10 cellular contexts compared by ENCODE assay signal in genomic region chr4:118904935-118905334, GRCh38. TPM values are rescaled to one million over a fixed set of nuclear protein-coding genes. Genes with fewer than 3 reads are reported as not detected.
A peak's percentile ranks its signal among the peaks of the same experiment; 100 is the strongest.
DNase-seq lines count a peak whose midpoint lies in the region; ATAC-seq, FAIRE-seq and TF ChIP-seq lines count a peak whose summit lies in the region.
"Had no signal": no experiment of that assay in that cellular context is flagged by ENCODE, and none has a peak within 500 bp of the region (broad histone marks: within the 10 kb centered on the region; RNA-seq: fewer than 3 reads in every experiment).

No MANE protein-coding gene starts in this region.

- H3K4me3 ChIP-seq in ascending aorta, result peak overlapping the region; percentile 3 to 40
- H3K4me3 ChIP-seq in keratinocyte (ENCODE audit: control insufficient read depth in 2 of 3, extremely low read depth in 1 of 3, insufficient read depth in 2 of 3, low read depth in 1 of 3, low read length in 3 of 3), result no peak overlapping the region
- H3K4me3 ChIP-seq in thoracic aorta, result peak overlapping the region; percentile 32

- DNase-seq in NCI-H82 (lab: John Stamatoyannopoulos, UW), result peak; percentile 33
- no peak for DNase-seq in ascending aorta (ENCODE audit: low spot score in 2 of 2)
- DNase-seq in keratinocyte (ENCODE audit: low read depth, low spot score), result no peak
- no peak for DNase-seq in thoracic aorta (ENCODE audit: low spot score)
- DNase-seq in activated CD4-positive, CD25-positive, alpha-beta regulatory T cell (lab: John Stamatoyannopoulos, UW), result no peak
- DNase-seq: cortex of kidney; stimulated activated naive CD4-positive, alpha-beta T cell treated with Interleukin-2 at 50 U/mL for 16 hours had no signal

- no peak overlapping the region for H3K9ac ChIP-seq in keratinocyte (ENCODE audit: control insufficient read depth, extremely low read depth, insufficient read depth, low read length)

- peak; percentile 25 for ATAC-seq in thoracic aorta (ENCODE audit: insufficient number of reproducible peaks, low FRiP score, low read depth)
- ATAC-seq in GM18498 (IDR thresholded peaks at IDR 0.05; ENCODE audit: unreplicated experiment), result no peak
- no peak for ATAC-seq in esophagus mucosa
- ATAC-seq: Panc1 had no signal

- H3K9me3 ChIP-seq in ascending aorta (no peaks in the 10 kb centered on the region), keratinocyte (ENCODE audit: control insufficient read depth, low read depth, low read length) (no peaks in the 10 kb centered on the region), thoracic aorta (no peaks in the 10 kb centered on the region)

- no peaks in the 10 kb centered on the region for H4K20me1 ChIP-seq in keratinocyte (ENCODE audit: control insufficient read depth, extremely low read depth, insufficient read depth, low read length)

- H3K79me2 ChIP-seq in keratinocyte (ENCODE audit: control insufficient read depth, insufficient read depth, low read length), result no peaks in the 10 kb centered on the region

- dilution Hi-C loops in keratinocyte (cut with MboI; ENCODE audit: extremely low pct_ligation_motif_present, low sequenced_read_pairs), result no loop called here

- H3K27me3 ChIP-seq in ascending aorta, result no peaks in the 10 kb centered on the region
- H3K27me3 ChIP-seq in keratinocyte (ENCODE audit: control insufficient read depth, extremely low read depth, insufficient read depth, low read length), result no peaks in the 10 kb centered on the region
- H3K27me3 ChIP-seq in thoracic aorta (replicated peaks; ENCODE audit: insufficient read depth), result no peaks in the 10 kb centered on the region

- H3K36me3 ChIP-seq in ascending aorta (no peaks in the 10 kb centered on the region), keratinocyte (ENCODE audit: control insufficient read depth in 2 of 2, extremely low read depth in 1 of 2, insufficient read depth in 2 of 2, low read length in 2 of 2) (no peaks in the 10 kb centered on the region), thoracic aorta (no peaks in the 10 kb centered on the region)

- H3K4me1 ChIP-seq in ascending aorta (peaks cover 8 to 57% of the 10 kb centered on the region in 2 donors), keratinocyte (ENCODE audit: control insufficient read depth, extremely low read depth, insufficient read depth, low read length) (peaks cover 3% of the 10 kb centered on the region), thoracic aorta (ENCODE audit: control insufficient read depth in 1 of 2, low read depth in 2 of 2) (peaks cover 62 to 95% of the 10 kb centered on the region in 2 donors)

- no peak overlapping the region for H3K4me2 ChIP-seq in keratinocyte (ENCODE audit: control insufficient read depth, extremely low read depth, insufficient read depth, low read depth, low read length)

- peak overlapping the region; percentile 72 for H2AFZ ChIP-seq in keratinocyte (ENCODE audit: control insufficient read depth, low read length)

- TF ChIP-seq CTCF in ascending aorta (IDR thresholded peaks at IDR 0.05) (no peak), keratinocyte (optimal IDR thresholded peaks at IDR 0.05 in 1 of 3, IDR thresholded peaks at IDR 0.05 in 1 of 3, conservative IDR thresholded peaks at IDR 0.05 in 1 of 3; ENCODE audit: extremely low read depth in 1 of 3, insufficient read depth in 2 of 3, low read length in 3 of 3) (no peak), thoracic aorta (IDR thresholded peaks at IDR 0.05) (no peak)

- H3K27ac ChIP-seq in ascending aorta (peak overlapping the region; percentile 82 to 89), keratinocyte (ENCODE audit: control insufficient read depth, insufficient read depth, low read length) (no peak overlapping the region), thoracic aorta (peak overlapping the region; percentile 80 to 81)

- FAIRE-seq in keratinocyte (lab: Jason Lieb, UNC), result no peak

- intact Hi-C loops in ascending aorta (cut with DNase I), result loop anchor here (5.0 kb wide), 1 partner anchor 37 kb away; no protein-coding TSS in a partner anchor

- H3K9me1 ChIP-seq in keratinocyte (ENCODE audit: control insufficient read depth, extremely low read depth, insufficient read depth, low read length), result no peaks in the 10 kb centered on the region

RNA-seq across cellular contexts. Expression of gene SYNPO2, which starts 16.3 kb away (rescaled TPM):
- 178 TPM for total RNA-seq in ascending aorta
- polyA plus RNA-seq in keratinocyte, result 0.19 to 0.77 TPM (median 0.34 TPM) in 3 replicates
- 1.9 TPM for polyA plus RNA-seq in keratinocyte (2011; ENCODE audit: low read depth)
- polyA plus RNA-seq in keratinocyte (2011; cell fraction: cytosol; rRNA removed), result 0.34 and 0.39 TPM in 2 replicates
- polyA plus RNA-seq in keratinocyte (2011; cell fraction: nucleus; rRNA removed), result 0.85 and 1.1 TPM in 2 replicates
- polyA plus RNA-seq in keratinocyte (2012; ENCODE audit: low replicate concordance), result 0.21 and 1.2 TPM in 2 replicates
- polyA minus RNA-seq in keratinocyte, result 0.30 to 2.9 TPM (median 0.70 TPM) in 3 replicates
- polyA minus RNA-seq in keratinocyte (2011; cell fraction: cytosol; rRNA and poly(A)+ RNA removed), result 0.38 TPM
- polyA minus RNA-seq in keratinocyte (2011; cell fraction: nucleus; rRNA and poly(A)+ RNA removed), result 0.63 and 2.4 TPM in 2 replicates
- 100 to 1,000 TPM; 264 to 313 TPM for total RNA-seq in thoracic aorta
- total RNA-seq in esophagus mucosa, result 13.3 TPM

Comparison
In these comparisons a context has a peak if more than half of its experiments do, and no peak if none do; other contexts are left out.
1. H3K4me3 ChIP-seq: peak in ascending aorta (2 of 2) and thoracic aorta (single experiment); none in keratinocyte (0 of 3).
2. RNA of gene SYNPO2, which starts 16.3 kb away (total RNA-seq): 264 to 313 TPM in thoracic aorta and 178 TPM in ascending aorta (single experiment); 13.3 TPM in esophagus mucosa (single experiment); every median in the first group is over 10 times any median in the second.